Comparison of ENCODE assay signal across 9 cellular contexts in the genomic region with DNA sequence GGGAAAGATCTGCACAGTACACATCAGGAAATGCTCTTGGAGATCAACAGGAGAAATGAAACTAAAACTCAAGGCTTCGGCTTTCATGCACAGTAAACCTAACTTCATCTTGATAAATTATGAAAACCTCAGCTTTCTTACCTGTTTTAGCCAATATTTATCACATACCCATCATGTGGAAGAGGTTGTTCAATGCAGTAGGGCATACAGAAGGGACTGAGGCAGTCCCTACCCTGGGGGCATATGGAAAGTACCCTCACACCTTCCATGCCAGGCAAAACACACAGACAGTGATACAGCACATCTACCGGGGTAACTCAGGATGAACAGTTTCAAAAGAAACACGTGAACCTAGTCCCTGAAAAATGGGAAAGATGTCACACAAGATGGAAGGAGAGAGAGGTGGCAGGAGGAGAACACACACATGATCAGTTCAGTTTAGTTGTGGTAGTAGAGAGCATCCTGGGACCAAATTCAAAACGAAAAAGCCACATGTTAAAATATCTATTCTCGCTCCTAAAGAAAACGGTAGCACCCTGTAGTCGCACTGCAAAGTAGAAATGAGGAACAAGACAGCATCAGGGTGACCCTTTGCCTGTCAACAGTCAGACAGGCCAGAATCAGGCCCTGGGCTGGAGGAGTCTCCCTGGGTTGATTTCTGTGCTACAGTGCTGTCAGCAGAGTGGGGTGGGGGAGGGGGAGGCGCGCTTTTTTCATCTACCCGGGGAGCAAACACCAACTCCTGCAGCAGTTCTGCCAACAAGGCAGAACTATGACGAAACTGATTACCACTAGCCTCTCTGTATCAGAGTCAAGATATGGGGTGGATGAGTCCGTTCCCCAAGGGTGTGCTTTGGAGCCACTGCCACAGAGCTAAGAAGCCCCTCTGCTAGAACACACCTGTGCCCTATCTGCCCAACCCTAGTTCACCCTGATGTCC. TPM values are rescaled to one million over a fixed set of nuclear protein-coding genes. Genes with fewer than 3 reads are reported as not detected.
DNase-seq lines count a peak whose midpoint lies in the region; ATAC-seq, FAIRE-seq and TF ChIP-seq lines count a peak whose summit lies in the region.
"Had no signal": no experiment of that assay in that cellular context is flagged by ENCODE, and none has a peak within 500 bp of the region (broad histone marks: within the 10 kb centered on the region; RNA-seq: fewer than 3 reads in every experiment).

No MANE protein-coding gene starts in this region.

- TF ChIP-seq CTCF in 22Rv1 (IDR thresholded peaks at IDR 0.05): no peak; the same call in 1 of the 2 replicates
- TF ChIP-seq CTCF in RWPE1 (conservative IDR thresholded peaks at IDR 0.05; ENCODE audit: low read depth): no peak
- TF ChIP-seq CTCF in astrocyte of the spinal cord (IDR thresholded peaks at IDR 0.05; ENCODE audit: low read depth, low read length): no peak
- no peak for TF ChIP-seq CTCF in kidney (IDR thresholded peaks at IDR 0.05; ENCODE audit: borderline replicate concordance, extremely low read depth, insufficient read depth)

- DNase-seq in GM19238 (ENCODE audit: insufficient read length, low spot score) (peak; percentile 21), RWPE1 (ENCODE audit: low spot score) (peak; percentile 10), astrocyte of the spinal cord (ENCODE audit: low read depth, low spot score) (peak; percentile 65), kidney (no peak)
- peak; percentile 41 for DNase-seq in stimulated activated CD4-positive, alpha-beta T cell treated with anti-CD3 and anti-CD28 coated beads, Interleukin-4, amount 100 ng/mL, for 24 hours

- CTCF ChIA-PET in RWPE1 (lab: Yijun Ruan, JAX): interaction anchor here (0.7 kb wide), 1 partner anchor 49 kb away, joined by 4 read pairs; a partner anchor contains a TSS

- no peak for FAIRE-seq in kidney (lab: Jason Lieb, UNC)
- FAIRE-seq: islet of Langerhans had no signal

- H3K9me3 ChIP-seq in kidney (ENCODE audit: control insufficient read depth in 1 of 2, low read length in 2 of 2): no peaks in the 10 kb centered on the region

- H3K36me3 ChIP-seq in kidney (ENCODE audit: control insufficient read depth in 1 of 2, insufficient read depth in 2 of 2, low read length in 2 of 2): peaks cover 5% of the 10 kb centered on the region in 2 donors

- intact Hi-C loops in kidney (cut with DNase I): no loop called here

- H3K9ac ChIP-seq in kidney (ENCODE audit: low read length in 2 of 2): peak overlapping the region; percentile 62 to 74

- H3K4me3 ChIP-seq in astrocyte of the spinal cord (ENCODE audit: low read depth, low read length) (peak overlapping the region; percentile 86), kidney (ENCODE audit: low read length in 2 of 2) (peak overlapping the region; percentile 67 to 72)

- peaks cover 8 to 18% of the 10 kb centered on the region in 2 donors for H3K4me1 ChIP-seq in kidney (ENCODE audit: control insufficient read depth in 1 of 2, insufficient read depth in 1 of 2, low read depth in 1 of 2, low read length in 2 of 2)

- in situ Hi-C loops in astrocyte of the spinal cord (cut with HindIII; ENCODE audit: low sequenced_read_pairs): no loop called here

- POLR2A ChIA-PET in RWPE1 (lab: Yijun Ruan, JAX; ENCODE audit: low non-redundant PET): no interaction called here

- peak overlapping the region; percentile 97 for H3K27ac ChIP-seq in 22Rv1
- H3K27ac ChIP-seq in RWPE1: peak overlapping the region; percentile 96
- peak overlapping the region; percentile 15 to 48 for H3K27ac ChIP-seq in kidney (ENCODE audit: low read depth in 2 of 2, low read length in 2 of 2)

- ATAC-seq in GM18868 (IDR thresholded peaks at IDR 0.05; ENCODE audit: unreplicated experiment) (no peak), GM19455 (IDR thresholded peaks at IDR 0.05; ENCODE audit: unreplicated experiment) (no peak)

RNA-seq across cellular contexts. Expression of a gene that starts 1.3 kb away (rescaled TPM):
- total RNA-seq in kidney: 26.8 TPM
- 18.5 TPM for polyA plus RNA-seq in kidney (ENCODE audit: insufficient read depth, low read depth, low replicate concordance)

RNA-seq across cellular contexts. Expression of a gene that starts 2.1 kb away (rescaled TPM):
- total RNA-seq in kidney: 30.0 TPM
- 89.2 TPM for polyA plus RNA-seq in kidney (ENCODE audit: insufficient read depth, low read depth, low replicate concordance)

RNA-seq across cellular contexts. Expression of a gene that starts 17.3 kb away (rescaled TPM):
- total RNA-seq in kidney: 27.1 TPM
- polyA plus RNA-seq in kidney (ENCODE audit: insufficient read depth, low read depth, low replicate concordance): 54.4 TPM

RNA-seq across cellular contexts. Expression of a gene that starts 48.8 kb away (rescaled TPM):
- total RNA-seq in kidney: 56.2 TPM
- polyA plus RNA-seq in kidney (ENCODE audit: insufficient read depth, low read depth, low replicate concordance): 67.8 TPM

RNA-seq across cellular contexts. Expression of a gene that starts 49.5 kb away (rescaled TPM):
- total RNA-seq in kidney: 1.1 TPM
- 0.32 TPM for polyA plus RNA-seq in kidney (ENCODE audit: insufficient read depth, low read depth, low replicate concordance)

Comparison
In these comparisons a context has a peak if more than half of its experiments do, and no peak if none do; other contexts are left out.
1. H3K27ac ChIP-seq: peak in every context shown above with its lines; median percentile 97 in 22Rv1; 96 in RWPE1; 32 in kidney.